ENCODE assay signal across 25 cellular contexts in genomic region chr16:10635367-10636021, GRCh38. TPM values are rescaled to one million over a fixed set of nuclear protein-coding genes. Genes with fewer than 3 reads are reported as not detected.
DNase-seq lines count a peak whose midpoint lies in the region; ATAC-seq and TF ChIP-seq lines count a peak whose summit lies in the region.
"Had no signal": no experiment of that assay in that cellular context is flagged by ENCODE, and none has a peak within 500 bp of the region (broad histone marks: within the 10 kb centered on the region; RNA-seq: fewer than 3 reads in every experiment).

No MANE protein-coding gene starts in this region.

- ATAC-seq in HG02623 (IDR thresholded peaks at IDR 0.05; ENCODE audit: unreplicated experiment), result no peak
- ATAC-seq: A549, SK-N-SH treated with all-trans-retinoic acid at 6 μM for 48 hours, T-helper 17 cell had no signal

- intact Hi-C loops in spleen (cut with DNase I; ENCODE audit: low total_unique reads), result no loop called here

- H3K27ac ChIP-seq in spleen, result no peak overlapping the region
- H3K27ac ChIP-seq: A549, SJCRH30 had no signal

- no peak for TF ChIP-seq POLR2A in spleen (IDR thresholded peaks at IDR 0.05)

- H3K4me1 ChIP-seq in spleen, result peaks cover 0 to 6% (median 0%) of the 10 kb centered on the region in 6 donors
- H3K4me1 ChIP-seq: A549, SJCRH30 had no signal

- WGBS in spleen, 5 donors, result 80 to 91% (median 86%) methylated on average over 10 to 12 of the region's 12 CpGs

- no peaks in the 10 kb centered on the region for H3K36me3 ChIP-seq in spleen
- H3K36me3 ChIP-seq: BLaER1 treated with 17β-estradiol and CSF1 and Interleukin-3, amounts not matched to agents 10 nM and 100 nM; SJCRH30 had no signal

- peak; percentile 20 for DNase-seq in SIG-M5 treated with dmso at 0.1 percent for 504 hours (lab: John Stamatoyannopoulos, UW; ENCODE audit: unreplicated experiment)
- DNase-seq in SIG-M5 (lab: John Stamatoyannopoulos, UW), result no peak
- DNase-seq in NOMO-1 treated with DMSO at 0.1 percent for 48 hours (lab: John Stamatoyannopoulos, UW; ENCODE audit: unreplicated experiment), result peak; percentile 50
- peak; percentile 63 for DNase-seq in spleen
- DNase-seq in NCI-H1092 treated with DMSO at 0.1 percent for 48 hours (lab: John Stamatoyannopoulos, UW), result no peak
- DNase-seq in NCI-H2227 treated with DMSO at 0.1 percent for 48 hours (lab: John Stamatoyannopoulos, UW), result no peak
- DNase-seq: AML-193; CD4-positive, alpha-beta memory T cell; COR-L47; DMS79; EL; GDM1; HCEC 1CT; NCI-H1694; NCI-H2029 treated with DMSO at 0.1 percent for 48 hours; NCI-H510A; NCI-H69; SJCRH30; T-helper 17 cell had no signal

- H3K4me3 ChIP-seq in spleen, result no peak overlapping the region
- H3K4me3 ChIP-seq: A549; BLaER1 treated with 17β-estradiol and CSF1 and Interleukin-3, amounts not matched to agents 10 nM and 100 nM; SJCRH30 had no signal

- H3K27me3 ChIP-seq in spleen (replicated peaks in 1 of 7), result peaks cover 0 to 8% (median 0%) of the 10 kb centered on the region in 7 donors
- H3K27me3 ChIP-seq: BLaER1 treated with 17β-estradiol and CSF1 and Interleukin-3, amounts not matched to agents 10 nM and 100 nM; SJCRH30 had no signal

- TF ChIP-seq CTCF in spleen (IDR thresholded peaks at IDR 0.05 in 8 of 11, conservative IDR thresholded peaks at IDR 0.05 in 3 of 11), result no peak

- peaks cover 0 to 13% (median 0%) of the 10 kb centered on the region in 8 donors for H3K9me3 ChIP-seq in spleen
- H3K9me3 ChIP-seq: A549, SJCRH30 had no signal

RNA-seq across cellular contexts. Expression of gene EMP2, which starts 55.1 kb away (rescaled TPM):
- 10 to 100 TPM; 17.6 to 37.2 (median 20.1) TPM for total RNA-seq in spleen
- polyA plus RNA-seq in spleen, result 1 to 10 TPM; 2.8 to 6.9 (median 6.3) TPM
- total RNA-seq: CD4-positive, alpha-beta memory T cell; T-helper 17 cell had no signal
- polyA plus RNA-seq: CD4-positive, alpha-beta memory T cell; IgD-negative memory B cell had no signal

RNA-seq across cellular contexts. Expression of gene TEKT5, which starts 59.2 kb away (rescaled TPM):
- total RNA-seq in spleen, result 1 to 10 TPM in 2 of 7 donors, under 1 TPM in 2, not detected in 3; 0.43 to 1.5 (median 0.97) TPM
- polyA plus RNA-seq in spleen, result under 1 TPM; 0.17 to 0.22 (median 0.17) TPM
- total RNA-seq: CD4-positive, alpha-beta memory T cell; H1; T-helper 17 cell had no signal
- polyA plus RNA-seq: CD4-positive, alpha-beta memory T cell; IgD-negative memory B cell had no signal

Comparison
In these comparisons a context has a peak if more than half of its experiments do, and no peak if none do; other contexts are left out.
1. DNase-seq: peak in SIG-M5 treated with dmso at 0.1 percent for 504 hours (single experiment), NOMO-1 treated with DMSO at 0.1 percent for 48 hours (single experiment) and spleen (single experiment); none in SIG-M5 (single experiment), NCI-H1092 treated with DMSO at 0.1 percent for 48 hours (single experiment) and NCI-H2227 treated with DMSO at 0.1 percent for 48 hours (single experiment).